17 cellular contexts compared by ENCODE assay signal in genomic region chr15:92981333-92981732, GRCh38.
A peak's percentile ranks its signal among the peaks of the same experiment; 100 is the strongest.
DNase-seq lines count a peak whose midpoint lies in the region; ATAC-seq and TF ChIP-seq lines count a peak whose summit lies in the region.
"Had no signal": no experiment of that assay in that cellular context is flagged by ENCODE, and none has a peak within 500 bp of the region (broad histone marks: within the 10 kb centered on the region; RNA-seq: fewer than 3 reads in every experiment).

No MANE protein-coding gene starts in this region.

- H3K4me3 Mint-ChIP-seq in naive thymus-derived CD4-positive, alpha-beta T cell = no peak overlapping the region
- H3K4me3 Mint-ChIP-seq: activated B cell treated with CpG ODN at 0.5 μM for 24 hours; T-helper 2 cell treated with Interferon-gamma antibody and Interleukin-4, amounts not matched to agents 5 μg/mL and 100 μg/mL, for 36 hours had no signal

- no peak for TF ChIP-seq CTCF in esophagus muscularis mucosa (IDR thresholded peaks at IDR 0.05)
- no peak for TF ChIP-seq CTCF in smooth muscle cell (IDR thresholded peaks at IDR 0.05; ENCODE audit: borderline replicate concordance, insufficient read depth, poor library complexity, severe bottlenecking)
- no peak for TF ChIP-seq CTCF in lower leg skin (IDR thresholded peaks at IDR 0.05)

- no peak for DNase-seq in activated naive CD4-positive, alpha-beta T cell treated with anti-CD3 and anti-CD28 coated beads, Interleukin-2, amount 50 U/mL, for 72 hours (ENCODE audit: low spot score in 2 of 2)
- DNase-seq in activated naive CD4-positive, alpha-beta T cell treated with Interleukin-2 at 50 U/mL for 16 hours = no peak
- peak in 1 of 2 experiments; percentile 32 for DNase-seq in SJSA1 (ENCODE audit: low read depth in 1 of 2, low spot score in 2 of 2)
- DNase-seq in esophagus muscularis mucosa (ENCODE audit: extremely low spot score) = no peak
- DNase-seq in smooth muscle cell (lab: John Stamatoyannopoulos, UW; ENCODE audit: unreplicated experiment) = no peak
- no peak for DNase-seq in lower leg skin (ENCODE audit: low spot score in 2 of 2)
- no peak for DNase-seq in H4 (ENCODE audit: low spot score)
- no peak for DNase-seq in naive thymus-derived CD4-positive, alpha-beta T cell
- DNase-seq: activated B cell treated with CpG ODN at 0.5 μM for 24 hours; activated naive CD4-positive, alpha-beta T cell treated with anti-CD3 and anti-CD28 coated beads, Interleukin-2, amount 50 U/mL, for 16 hours; Caco-2; left ventricle myocardium inferior; NCI-H187 treated with DMSO at 0.1 percent for 48 hours; NCI-H345; SIG-M5; stimulated activated CD4-positive, alpha-beta T cell treated with anti-CD3 and anti-CD28 coated beads, Interleukin-2, amount 100 ng/mL, for 48 hours had no signal

- no peaks in the 10 kb centered on the region for H3K27me3 Mint-ChIP-seq in naive thymus-derived CD4-positive, alpha-beta T cell
- H3K27me3 Mint-ChIP-seq: activated B cell treated with CpG ODN at 0.5 μM for 24 hours had no signal

- intact Hi-C loops in esophagus muscularis mucosa (cut with DNase I) = loop anchor here (5.0 kb wide), 1 partner anchor 44 kb away; no protein-coding TSS in a partner anchor
- intact Hi-C loops in lower leg skin (cut with DNase I; ENCODE audit: low total_unique reads) = no loop called here
- intact Hi-C loops in naive thymus-derived CD4-positive, alpha-beta T cell (cut with micrococcal nuclease) = loop anchor here in 1 of 2 donors (2.0 to 5.0 kb wide), 2 partner anchors 15 to 36 kb away; no protein-coding TSS in a partner anchor

- H3K27ac ChIP-seq in SJSA1 (peak overlapping the region; percentile 37; the same call in 1 of the 2 replicates), esophagus muscularis mucosa (replicated peaks in 1 of 4) (peak overlapping the region in 3 of 4 donors; percentile 37 to 78 (median 72)), smooth muscle cell (ENCODE audit: low read depth) (peak overlapping the region; percentile 10)
- no peak overlapping the region for H3K27ac ChIP-seq in naive thymus-derived CD4-positive, alpha-beta T cell (ENCODE audit: low read depth, low read length)
- H3K27ac ChIP-seq: left ventricle myocardium inferior had no signal

- H3K9me3 Mint-ChIP-seq in activated naive CD4-positive, alpha-beta T cell treated with anti-CD3 and anti-CD28 coated beads, Interleukin-2, amount 50 U/mL, for 72 hours = no peaks in the 10 kb centered on the region
- peaks cover 0 to 3% (median 0%) of the 10 kb centered on the region in 11 donors for H3K9me3 Mint-ChIP-seq in naive thymus-derived CD4-positive, alpha-beta T cell
- H3K9me3 Mint-ChIP-seq: activated B cell treated with CpG ODN at 0.5 μM for 24 hours; T-helper 2 cell treated with Interferon-gamma antibody and Interleukin-4, amounts not matched to agents 5 μg/mL and 100 μg/mL, for 36 hours had no signal

- 88% methylated on average over 8 of the region's 8 CpGs for WGBS in esophagus muscularis mucosa
- 86% methylated on average over 8 of the region's 8 CpGs for WGBS in smooth muscle cell (ENCODE audit: low lambda C conversion rate)
- WGBS in lower leg skin, 2 donors = 90 to 94% methylated on average over 8 of the region's 8 CpGs

- peaks cover 45% of the 10 kb centered on the region for H3K79me2 ChIP-seq in smooth muscle cell (ENCODE audit: low read depth)

- H3K27me3 ChIP-seq in SJSA1 (replicated peaks) (no peaks in the 10 kb centered on the region), esophagus muscularis mucosa (no peaks in the 10 kb centered on the region), smooth muscle cell (ENCODE audit: low read depth) (no peaks in the 10 kb centered on the region)
- no peaks in the 10 kb centered on the region for H3K27me3 ChIP-seq in naive thymus-derived CD4-positive, alpha-beta T cell (ENCODE audit: control insufficient read depth in 2 of 2, insufficient read depth in 2 of 2, low read length in 2 of 2)

- peaks cover 14 to 34% of the 10 kb centered on the region in 2 donors for H3K36me3 Mint-ChIP-seq in activated naive CD4-positive, alpha-beta T cell treated with anti-CD3 and anti-CD28 coated beads, Interleukin-2, amount 50 U/mL, for 72 hours
- H3K36me3 Mint-ChIP-seq in naive thymus-derived CD4-positive, alpha-beta T cell = peaks cover 4 to 46% (median 40%) of the 10 kb centered on the region in 5 donors

- ATAC-seq in activated naive CD4-positive, alpha-beta T cell treated with anti-CD3 and anti-CD28 coated beads, Interleukin-2, amount 50 U/mL, for 72 hours = peak; percentile 79 to 85
- no peak for ATAC-seq in naive thymus-derived CD4-positive, alpha-beta T cell

- no peak overlapping the region for H3K4me2 ChIP-seq in smooth muscle cell

- TF ChIP-seq EP300 in esophagus muscularis mucosa (IDR thresholded peaks at IDR 0.05) = no peak

- no peak overlapping the region for H3K9ac ChIP-seq in smooth muscle cell (ENCODE audit: low read depth)

- H3K36me3 ChIP-seq in SJSA1 (peaks cover 90% of the 10 kb centered on the region), esophagus muscularis mucosa (peaks cover 39 to 91% (median 74%) of the 10 kb centered on the region in 4 donors), smooth muscle cell (ENCODE audit: low read depth) (peaks cover 64% of the 10 kb centered on the region)
- H3K36me3 ChIP-seq in naive thymus-derived CD4-positive, alpha-beta T cell (ENCODE audit: control insufficient read depth in 2 of 3, insufficient read depth in 3 of 3, low read length in 3 of 3) = peaks cover 44 to 89% (median 59%) of the 10 kb centered on the region in 3 experiments

- H3K9me3 ChIP-seq in SJSA1 (replicated peaks) = no peaks in the 10 kb centered on the region
- H3K9me3 ChIP-seq in esophagus muscularis mucosa = no peaks in the 10 kb centered on the region
- no peaks in the 10 kb centered on the region for H3K9me3 ChIP-seq in smooth muscle cell (replicated peaks; ENCODE audit: low read depth)
- H3K9me3 ChIP-seq in naive thymus-derived CD4-positive, alpha-beta T cell (ENCODE audit: control insufficient read depth in 2 of 3, low read length in 3 of 3) = no peaks in the 10 kb centered on the region
- H3K9me3 ChIP-seq: Caco-2, left ventricle myocardium inferior had no signal

- POLR2A ChIA-PET in naive thymus-derived CD4-positive, alpha-beta T cell (lab: Charles Lee) = no interaction called here

- peaks cover 6 to 30% (median 15%) of the 10 kb centered on the region in 7 donors for H3K4me1 Mint-ChIP-seq in naive thymus-derived CD4-positive, alpha-beta T cell

- H4K20me1 ChIP-seq in smooth muscle cell (ENCODE audit: low read depth) = peaks cover 71% of the 10 kb centered on the region

- H3K4me3 ChIP-seq in SJSA1 = no peak overlapping the region
- no peak overlapping the region for H3K4me3 ChIP-seq in esophagus muscularis mucosa
- H3K4me3 ChIP-seq in smooth muscle cell = no peak overlapping the region
- no peak overlapping the region for H3K4me3 ChIP-seq in lower leg skin (ENCODE audit: low read depth, poor library complexity, severe bottlenecking)
- H3K4me3 ChIP-seq in naive thymus-derived CD4-positive, alpha-beta T cell (ENCODE audit: low read length) = no peak overlapping the region
- H3K4me3 ChIP-seq: left ventricle myocardium inferior had no signal

- CTCF ChIA-PET in naive thymus-derived CD4-positive, alpha-beta T cell (lab: Charles Lee) = no interaction called here

- H3K4me1 ChIP-seq in SJSA1 (replicated peaks) (peaks cover 18% of the 10 kb centered on the region), esophagus muscularis mucosa (peaks cover 0 to 67% (median 65%) of the 10 kb centered on the region in 4 donors), smooth muscle cell (ENCODE audit: low read depth) (peaks cover 3% of the 10 kb centered on the region)
- H3K4me1 ChIP-seq in naive thymus-derived CD4-positive, alpha-beta T cell (ENCODE audit: control insufficient read depth in 2 of 2, insufficient read depth in 2 of 2, low read length in 2 of 2) = no peaks in the 10 kb centered on the region
- H3K4me1 ChIP-seq: Caco-2 had no signal

- no peak overlapping the region for H2AFZ ChIP-seq in smooth muscle cell (ENCODE audit: low read depth)

- TF ChIP-seq POLR2A in esophagus muscularis mucosa (IDR thresholded peaks at IDR 0.05; ENCODE audit: low read depth) (no peak), lower leg skin (IDR thresholded peaks at IDR 0.05) (no peak)

- H3K27ac Mint-ChIP-seq in activated naive CD4-positive, alpha-beta T cell treated with anti-CD3 and anti-CD28 coated beads, Interleukin-2, amount 50 U/mL, for 72 hours = no peak overlapping the region
- H3K27ac Mint-ChIP-seq in naive thymus-derived CD4-positive, alpha-beta T cell = no peak overlapping the region

- H3F3A ChIP-seq in smooth muscle cell (ENCODE audit: low read depth) = peaks cover 11% of the 10 kb centered on the region
